In genomic region chr5:177431317-177432142, GRCh38 we compare ENCODE assay signal across 8 cellular contexts. TPM values are rescaled to one million over a fixed set of nuclear protein-coding genes. Genes with fewer than 3 reads are reported as not detected.
DNase-seq lines count a peak whose midpoint lies in the region; ATAC-seq and TF ChIP-seq lines count a peak whose summit lies in the region.

No MANE protein-coding gene starts in this region.

- TF ChIP-seq CTCF in GM12864 (IDR thresholded peaks at IDR 0.05; ENCODE audit: low read depth, low read length, missing control alignments), result no peak

- POLR2A ChIA-PET in naive thymus-derived CD8-positive, alpha-beta T cell (lab: Charles Lee), result interaction anchor here (0.8 to 34.6 kb wide), 14 partner anchors 8 to 690 kb away, joined by 3 to 1530 read pairs (median 4); partner anchors contain the start of genes F12, LMAN2, PDLIM7 and PRELID1

- peak overlapping the region; percentile 26 for H3K4me3 ChIP-seq in GM12864 (ENCODE audit: low read depth, low read length)

- DNase-seq in GM12864 (ENCODE audit: low read depth) (peak; percentile 87), MV-4-11 (lab: John Stamatoyannopoulos, UW) (peak; percentile 71), glomerular visceral epithelial cell (ENCODE audit: extremely low spot score) (no peak), EL (no peak), NCI-H1694 treated with DMSO at 0.1 percent for 48 hours (lab: John Stamatoyannopoulos, UW) (no peak)
- DNase-seq in activated gamma-delta T cell treated with anti-CD3 and anti-CD28 coated beads, Interleukin-2, amount 50 U/mL, for 16 hours (ENCODE audit: low read depth), result peak; percentile 60
- DNase-seq in naive thymus-derived CD8-positive, alpha-beta T cell, result peak; percentile 47 to 88 (median 72)

- no peaks in the 10 kb centered on the region for H3K27me3 Mint-ChIP-seq in naive thymus-derived CD8-positive, alpha-beta T cell

- peaks cover 24 to 86% (median 73%) of the 10 kb centered on the region in 4 donors for H3K4me1 Mint-ChIP-seq in naive thymus-derived CD8-positive, alpha-beta T cell

- peak; percentile 32 for ATAC-seq in GM21737 (IDR thresholded peaks at IDR 0.05; ENCODE audit: unreplicated experiment)
- peak; percentile 58 to 60 for ATAC-seq in naive thymus-derived CD8-positive, alpha-beta T cell

- peak overlapping the region; percentile 87 to 97 (median 93) for H3K27ac Mint-ChIP-seq in naive thymus-derived CD8-positive, alpha-beta T cell

- H3K9me3 Mint-ChIP-seq in naive thymus-derived CD8-positive, alpha-beta T cell, result no peaks in the 10 kb centered on the region

- H3K36me3 Mint-ChIP-seq in naive thymus-derived CD8-positive, alpha-beta T cell, result peaks cover 0 to 53% (median 12%) of the 10 kb centered on the region in 3 donors

- H3K4me3 Mint-ChIP-seq in naive thymus-derived CD8-positive, alpha-beta T cell, result peak overlapping the region; percentile 82 to 97 (median 92)

RNA-seq across cellular contexts. Expression of gene GRK6, which starts 5.1 kb away (rescaled TPM):
- total RNA-seq in naive thymus-derived CD8-positive, alpha-beta T cell, result 100 to 1,000 TPM; 176 to 181 TPM
- 100 to 1,000 TPM in 2 of 3 donors, 10 to 100 TPM in 1; 83.1 to 204 (median 104) TPM for polyA plus RNA-seq in naive thymus-derived CD8-positive, alpha-beta T cell

RNA-seq across cellular contexts. Expression of gene PRR7, which starts 15.1 kb away (rescaled TPM):
- 1 to 10 TPM; 7.6 to 7.7 TPM for total RNA-seq in naive thymus-derived CD8-positive, alpha-beta T cell
- polyA plus RNA-seq in naive thymus-derived CD8-positive, alpha-beta T cell, result 10 to 100 TPM; 14.6 to 21.6 (median 20.6) TPM

RNA-seq across cellular contexts. Expression of gene F12, which starts 22.2 kb away (rescaled TPM):
- not detected for total RNA-seq in naive thymus-derived CD8-positive, alpha-beta T cell
- under 1 TPM; 0.21 to 0.26 (median 0.25) TPM for polyA plus RNA-seq in naive thymus-derived CD8-positive, alpha-beta T cell

RNA-seq across cellular contexts. Expression of gene PFN3, which starts 31.1 kb away (rescaled TPM):
- not detected for total RNA-seq in naive thymus-derived CD8-positive, alpha-beta T cell
- not detected for polyA plus RNA-seq in naive thymus-derived CD8-positive, alpha-beta T cell

RNA-seq across cellular contexts. Expression of gene DBN1, which starts 41.9 kb away (rescaled TPM):
- 10 to 100 TPM; 57.0 to 62.9 TPM for total RNA-seq in naive thymus-derived CD8-positive, alpha-beta T cell
- polyA plus RNA-seq in naive thymus-derived CD8-positive, alpha-beta T cell, result 10 to 100 TPM; 20.5 to 25.3 (median 21.8) TPM

Comparison
In these comparisons a context has a peak if more than half of its experiments do, and no peak if none do; other contexts are left out.
1. DNase-seq: peak in GM12864 (single experiment), MV-4-11 (single experiment), activated gamma-delta T cell treated with anti-CD3 and anti-CD28 coated beads, Interleukin-2, amount 50 U/mL, for 16 hours (single experiment) and naive thymus-derived CD8-positive, alpha-beta T cell (10 of 10); none in glomerular visceral epithelial cell (single experiment), EL (single experiment) and NCI-H1694 treated with DMSO at 0.1 percent for 48 hours (single experiment).